Comparison of ENCODE assay signal across 21 cellular contexts in genomic region chr18:3088044-3088443, GRCh38.
DNase-seq lines count a peak whose midpoint lies in the region; ATAC-seq, FAIRE-seq and TF ChIP-seq lines count a peak whose summit lies in the region.
"Had no signal": no experiment of that assay in that cellular context is flagged by ENCODE, and none has a peak within 500 bp of the region (broad histone marks: within the 10 kb centered on the region; RNA-seq: fewer than 3 reads in every experiment).

No MANE protein-coding gene starts in this region.

- no peak overlapping the region for H2AK5ac ChIP-seq in H1 (ENCODE audit: low read depth, low read length)

- CTCF ChIA-PET in H1 (lab: Charles Lee; ENCODE audit: partially characterized antibody) = interaction anchor here (0.7 to 2.7 kb wide), 6 partner anchors 9 to 65 kb away, joined by 3 to 9 read pairs (median 4); no protein-coding TSS in a partner anchor

- intact Hi-C loops in Right ventricle myocardium superior (cut with DNase I) = no loop called here
- intact Hi-C loops in left cardiac atrium (cut with DNase I) = no loop called here
- intact Hi-C loops in posterior cingulate gyrus (cut with DNase I) = no loop called here

- 0 out of 2 replicates have a peak overlapping the region, but pooled peaks have one; percentile 35 for H2AFZ ChIP-seq in H1 (ENCODE audit: low read length)
- H2AFZ ChIP-seq: GM23248 had no signal

- no peak overlapping the region for H4K8ac ChIP-seq in H1 (ENCODE audit: extremely low read depth, insufficient read depth, low read length)

- H3K23me2 ChIP-seq in H1 (ENCODE audit: low read depth, low read length) = no peaks in the 10 kb centered on the region

- no peak for TF ChIP-seq CTCF in H1 (IDR thresholded peaks at IDR 0.05; ENCODE audit: control extremely low read depth in 1 of 3, insufficient read depth in 1 of 3, low read depth in 1 of 3, low read length in 3 of 3)
- no peak for TF ChIP-seq CTCF in nephron (IDR thresholded peaks at IDR 0.05; ENCODE audit: unreplicated experiment in 3 of 3)

- peaks cover 0 to 13% (median 3%) of the 10 kb centered on the region in 4 experiments; a peak in 2 of 7 replicates for H3K4me1 ChIP-seq in H1 (replicated peaks in 1 of 4; ENCODE audit: control insufficient read depth in 3 of 4, insufficient read depth in 4 of 4, low read length in 3 of 4)

- no peak overlapping the region for H3K56ac ChIP-seq in H1 (replicated peaks; ENCODE audit: insufficient read length, low read depth, low read length)

- no peak overlapping the region for H2BK120ac ChIP-seq in H1 (replicated peaks; ENCODE audit: low read depth, low read length)

- no peak for TF ChIP-seq RAD21 in H1 (IDR thresholded peaks at IDR 0.05 in 1 of 2, conservative IDR thresholded peaks at IDR 0.05 in 1 of 2; ENCODE audit: low read depth in 2 of 2, low read length in 2 of 2)

- no peak overlapping the region for H3K4ac ChIP-seq in H1 (replicated peaks; ENCODE audit: insufficient read length, low read depth, low read length)

- H3K79me2 ChIP-seq in H1 (ENCODE audit: control insufficient read depth in 1 of 2, insufficient read depth in 2 of 2, low read length in 2 of 2) = no peaks in the 10 kb centered on the region

- H3K27ac ChIP-seq in H1 (ENCODE audit: low read depth, low read length) = no peak overlapping the region
- H3K27ac ChIP-seq: GM23248 had no signal

- TF ChIP-seq EP300 in H1 (IDR thresholded peaks at IDR 0.05; ENCODE audit: borderline replicate concordance in 1 of 2, low read depth in 2 of 2, low read length in 2 of 2) = no peak

- H3K4me2 ChIP-seq in H1 (ENCODE audit: insufficient read depth in 1 of 2, low read depth in 2 of 2, low read length in 2 of 2) = 0 out of 4 replicates have a peak overlapping the region, but pooled peaks of 1 of the 2 experiments have one; percentile 21

- H3K14ac ChIP-seq in H1 (ENCODE audit: insufficient read length) = no peak overlapping the region

- no peak overlapping the region for H3K4me3 ChIP-seq in H1 (ENCODE audit: extremely low read depth in 1 of 4, insufficient read depth in 2 of 4, low read depth in 3 of 4, low read length in 4 of 4)
- H3K4me3 ChIP-seq: GM23248 had no signal

- H3K36me3 Mint-ChIP-seq in nephron (ENCODE audit: low read depth) = no peaks in the 10 kb centered on the region

- H2BK5ac ChIP-seq in H1 (ENCODE audit: low read depth, low read length) = no peak overlapping the region

- no peak for DNase-seq in Right ventricle myocardium superior
- no peak for DNase-seq in left cardiac atrium
- no peak for DNase-seq in H1 (ENCODE audit: low read depth in 1 of 2, low spot score in 2 of 2)
- no peak for DNase-seq in posterior cingulate gyrus
- no peak for DNase-seq in hypothalamus (lab: John Stamatoyannopoulos, UW)
- DNase-seq: AML-193; C1 segment of cervical spinal cord; Calu3; CD8-positive, alpha-beta memory T cell; DMS153; GM23248; Karpas-422; NCI-H1417; NCI-H1694 treated with DMSO at 0.1 percent for 48 hours; NCI-H446 had no signal

- no peak overlapping the region for H4K91ac ChIP-seq in H1 (replicated peaks; ENCODE audit: insufficient read length, low read length)

- H3K23ac ChIP-seq in H1 (ENCODE audit: insufficient read length) = no peak overlapping the region

- no peaks in the 10 kb centered on the region for H3K79me1 ChIP-seq in H1 (ENCODE audit: low read depth, low read length)

- H4K5ac ChIP-seq in H1 (ENCODE audit: insufficient read length, low read depth, low read length) = no peak overlapping the region

- POLR2A ChIA-PET in H1 (lab: Charles Lee; ENCODE audit: partially characterized antibody) = interaction anchor here (1.1 kb wide), 1 partner anchor 161 kb away, joined by 4 read pairs; no protein-coding TSS in a partner anchor

- H3K9ac ChIP-seq in H1 (replicated peaks in 1 of 4; ENCODE audit: extremely low read depth in 1 of 4, low read depth in 3 of 4, low read length in 3 of 4) = no peak overlapping the region
- H3K9ac ChIP-seq: GM23248 had no signal

- no peaks in the 10 kb centered on the region for H3K36me3 ChIP-seq in H1 (ENCODE audit: control insufficient read depth in 2 of 4, insufficient read depth in 4 of 4, low read length in 3 of 4)

- no peak overlapping the region for H2BK12ac ChIP-seq in H1 (ENCODE audit: low read depth, low read length)

- H3K4me1 Mint-ChIP-seq in nephron = peaks cover 60% of the 10 kb centered on the region
- H3K4me1 Mint-ChIP-seq: IgD-negative memory B cell had no signal

- 67% methylated on average over 6 of the region's 6 CpGs; no CpG with 5 or more reads in 1 of the 2 experiments for WGBS in H1 (ENCODE audit: extremely low coverage in 1 of 2, insufficient coverage in 1 of 2, insufficient read length in 1 of 2, insufficient replicate concordance in 2 of 2, low coverage in 1 of 2, low lambda C conversion rate in 2 of 2, missing lambda C conversion rate in 1 of 2), 2 experiments

- no peak for FAIRE-seq in H1 (lab: Jason Lieb, UNC)
- FAIRE-seq: GM12891 had no signal

- no peak for TF ChIP-seq POLR2A in H1 (IDR thresholded peaks at IDR 0.05; ENCODE audit: control extremely low read depth in 1 of 2, low read depth in 2 of 2, low read length in 2 of 2)

- H4K20me1 ChIP-seq in H1 (replicated peaks in 1 of 2; ENCODE audit: control insufficient read depth in 1 of 2, insufficient read depth in 2 of 2, low read length in 2 of 2) = no peaks in the 10 kb centered on the region

- no peak overlapping the region for H2BK20ac ChIP-seq in H1 (ENCODE audit: low read length)

- peak overlapping the region; percentile 28 to 83 (median 79) for H3K27ac Mint-ChIP-seq in nephron

- H3K9me3 Mint-ChIP-seq in nephron = no peaks in the 10 kb centered on the region
- H3K9me3 Mint-ChIP-seq: CD8-positive, alpha-beta memory T cell; IgD-negative memory B cell had no signal

- peak; percentile 7 for ATAC-seq in Right ventricle myocardium superior (ENCODE audit: poor library complexity)
- ATAC-seq in left cardiac atrium = no peak
- ATAC-seq in HG03342 (IDR thresholded peaks at IDR 0.05; ENCODE audit: unreplicated experiment) = no peak
- ATAC-seq: HCT116, Right ventricle myocardium inferior had no signal

- no peaks in the 10 kb centered on the region for H3K9me3 ChIP-seq in H1 (ENCODE audit: insufficient read depth in 2 of 2, low read depth in 1 of 2, low read length in 1 of 2)

- no peak overlapping the region for H2BK15ac ChIP-seq in H1 (ENCODE audit: low read length)

- H3K27me3 Mint-ChIP-seq in nephron (ENCODE audit: low read depth) = no peaks in the 10 kb centered on the region
- H3K27me3 Mint-ChIP-seq: IgD-negative memory B cell had no signal

- no peak overlapping the region for H3K18ac ChIP-seq in H1 (ENCODE audit: extremely low read depth, low read length)

- peaks cover 0 to 1% (median 0%) of the 10 kb centered on the region in 4 experiments; a peak in 2 of 7 replicates for H3K27me3 ChIP-seq in H1 (replicated peaks in 1 of 4; ENCODE audit: control insufficient read depth in 3 of 4, extremely low read depth in 1 of 4, insufficient read depth in 3 of 4, low read length in 3 of 4)

- no peak overlapping the region for H3K4me3 Mint-ChIP-seq in nephron
- H3K4me3 Mint-ChIP-seq: CD8-positive, alpha-beta memory T cell; IgD-negative memory B cell had no signal

TF ChIP-seq in H1, 55 proteins besides CTCF, POLR2A, EP300 and RAD21 (continues in another document):
- TF ChIP-seq TEAD4 (IDR thresholded peaks at IDR 0.05; ENCODE audit: low read depth, low read length) (no peak), RFX5 (IDR thresholded peaks at IDR 0.05; ENCODE audit: borderline replicate concordance, low read depth, low read length) (no peak), GABPA (IDR thresholded peaks at IDR 0.05; ENCODE audit: borderline replicate concordance, insufficient read depth, low read length) (no peak), CBX5 (IDR thresholded peaks at IDR 0.05; ENCODE audit: low read depth, low read length) (no peak), JUND (IDR thresholded peaks at IDR 0.05; ENCODE audit: low read length) (no peak), YY1 (IDR thresholded peaks at IDR 0.05; ENCODE audit: low read depth, low read length) (no peak), USF2 (IDR thresholded peaks at IDR 0.05; ENCODE audit: low read length) (no peak), ASH2L (IDR thresholded peaks at IDR 0.05; ENCODE audit: low read length) (no peak), FOSL1 (IDR thresholded peaks at IDR 0.05; ENCODE audit: insufficient read depth, low read depth, low read length) (no peak), POU5F1 (IDR thresholded peaks at IDR 0.05; ENCODE audit: low read depth, low read length) (no peak)
